18 cellular contexts compared by ENCODE assay signal in genomic region chr15:40914013-40914412, GRCh38. TPM values are rescaled to one million over a fixed set of nuclear protein-coding genes. Genes with fewer than 3 reads are reported as not detected.
DNase-seq lines count a peak whose midpoint lies in the region; ATAC-seq, FAIRE-seq and TF ChIP-seq lines count a peak whose summit lies in the region.
"Had no signal": no experiment of that assay in that cellular context is flagged by ENCODE, and none has a peak within 500 bp of the region (broad histone marks: within the 10 kb centered on the region; RNA-seq: fewer than 3 reads in every experiment).

No MANE protein-coding gene starts in this region.

- H3K9me3 Mint-ChIP-seq in memory B cell, result no peaks in the 10 kb centered on the region
- H3K9me3 Mint-ChIP-seq in stimulated activated effector memory CD8-positive, alpha-beta T cell treated with anti-CD3 and anti-CD28 coated beads, Interleukin-12 subunit alpha, Interleukin-12 subunit beta, amount 100 ng/mL, for 72 hours, result no peaks in the 10 kb centered on the region

- H2AFZ ChIP-seq in GM12878 (ENCODE audit: control insufficient read depth, low read depth, low read length), result no peak overlapping the region

- no TSS peak for BruUV-seq in GM12878 (replicated peaks; lab: Mats Ljungman, UMichigan)

- H3K27me3 ChIP-seq in GM12878 (replicated peaks in 1 of 2; ENCODE audit: control insufficient read depth in 2 of 2, insufficient read depth in 2 of 2, low read length in 1 of 2), result no peaks in the 10 kb centered on the region

- FAIRE-seq in HTR-8/SVneo (lab: Jason Lieb, UNC) (peak; percentile 92), GM12878 (lab: Jason Lieb, UNC) (peak; percentile 57)
- FAIRE-seq: D721Med had no signal

- no peak for TF ChIP-seq CTCF in GM12878 (IDR thresholded peaks at IDR 0.05 in 2 of 3, conservative IDR thresholded peaks at IDR 0.05 in 1 of 3; ENCODE audit: control insufficient read depth in 2 of 3, extremely low read depth in 1 of 3, insufficient read depth in 1 of 3, low read depth in 3 of 3, low read length in 3 of 3)

- peaks cover 4% of the 10 kb centered on the region for H3K4me1 Mint-ChIP-seq in memory B cell
- no peaks in the 10 kb centered on the region for H3K4me1 Mint-ChIP-seq in stimulated activated effector memory CD8-positive, alpha-beta T cell treated with anti-CD3 and anti-CD28 coated beads, Interleukin-12 subunit alpha, Interleukin-12 subunit beta, amount 100 ng/mL, for 72 hours

- no peak overlapping the region for H3K4me3 Mint-ChIP-seq in memory B cell
- H3K4me3 Mint-ChIP-seq in stimulated activated effector memory CD8-positive, alpha-beta T cell treated with anti-CD3 and anti-CD28 coated beads, Interleukin-12 subunit alpha, Interleukin-12 subunit beta, amount 100 ng/mL, for 72 hours, result no peak overlapping the region

- 91% methylated on average over 12 of the region's 12 CpGs for WGBS in GM12878 (ENCODE audit: insufficient coverage, insufficient replicate concordance, low lambda C conversion rate, missing lambda C conversion rate)

- no peaks in the 10 kb centered on the region for H3K27me3 Mint-ChIP-seq in memory B cell

- H3K36me3 ChIP-seq in GM12878 (ENCODE audit: control insufficient read depth in 2 of 2, insufficient read depth in 2 of 2, low read length in 1 of 2), result no peaks in the 10 kb centered on the region

- H3K79me2 ChIP-seq in GM12878 (ENCODE audit: control insufficient read depth, insufficient read depth, low read length), result no peaks in the 10 kb centered on the region

- CTCF ChIA-PET in GM12878 (lab: Yijun Ruan, JAX), result interaction anchor here (0.7 to 6.1 kb wide), 6 partner anchors 11 to 216 kb away, joined by 3 to 30 read pairs (median 9); no protein-coding TSS in a partner anchor

- POLR2A ChIA-PET in GM12878 (lab: Charles Lee), result interaction anchor here (0.6 kb wide), 1 partner anchor 190 kb away, joined by 4 read pairs; no protein-coding TSS in a partner anchor

- intact Hi-C loops in GM12878 (cut with micrococcal nuclease; ENCODE audit: unreplicated experiment), result no loop called here

- H4K20me1 ChIP-seq in GM12878 (ENCODE audit: control insufficient read depth, insufficient read depth), result no peaks in the 10 kb centered on the region

- TF ChIP-seq EP300 in GM12878 (IDR thresholded peaks at IDR 0.05; ENCODE audit: borderline replicate concordance in 1 of 2, control insufficient read depth in 1 of 2, low read depth in 2 of 2, low read length in 2 of 2), result no peak

- H3K36me3 Mint-ChIP-seq in memory B cell, result no peaks in the 10 kb centered on the region
- H3K36me3 Mint-ChIP-seq in stimulated activated effector memory CD8-positive, alpha-beta T cell treated with anti-CD3 and anti-CD28 coated beads, Interleukin-12 subunit alpha, Interleukin-12 subunit beta, amount 100 ng/mL, for 72 hours, result no peaks in the 10 kb centered on the region

- RAD21 ChIA-PET in GM12878 (lab: Charles Lee; ENCODE audit: unreplicated experiment), result interaction anchor here (1.1 kb wide), 1 partner anchor 270 kb away, joined by 6 read pairs; no protein-coding TSS in a partner anchor

- in situ Hi-C loops in GM12878 (cut with MboI), result no loop called here
- in situ Hi-C loops in KBM-7 (cut with MboI; ENCODE audit: low pct_unique_long_range_greater_than_20kb, low sequenced_read_pairs), result loop anchor here (10.0 kb wide), 1 partner anchor 261 kb away; no protein-coding TSS in a partner anchor

- no peaks in the 10 kb centered on the region for H3K9me3 ChIP-seq in GM12878 (replicated peaks; ENCODE audit: control insufficient read depth, insufficient read depth, low read length)

- no peak overlapping the region for H3K4me2 ChIP-seq in GM12878 (ENCODE audit: control insufficient read depth, insufficient read depth)

- H3K4me1 ChIP-seq in GM12878 (ENCODE audit: control insufficient read depth, insufficient read depth, low read length), result peaks cover 9% of the 10 kb centered on the region

- ATAC-seq in GM12878 (no peak), memory B cell (ENCODE audit: low read depth) (no peak)
- ATAC-seq in stimulated activated effector memory CD8-positive, alpha-beta T cell treated with anti-CD3 and anti-CD28 coated beads, Interleukin-12 subunit alpha, Interleukin-12 subunit beta, amount 100 ng/mL, for 72 hours, result no peak

- peak overlapping the region; percentile 7 for H3K27ac Mint-ChIP-seq in memory B cell
- H3K27ac Mint-ChIP-seq in stimulated activated effector memory CD8-positive, alpha-beta T cell treated with anti-CD3 and anti-CD28 coated beads, Interleukin-12 subunit alpha, Interleukin-12 subunit beta, amount 100 ng/mL, for 72 hours, result peak overlapping the region; percentile 26

- DNase-seq in HTR-8/SVneo (ENCODE audit: insufficient read length, low spot score) (no peak), GM12878 (ENCODE audit: low read depth, low spot score) (no peak), memory B cell (ENCODE audit: low spot score in 2 of 2) (no peak), KBM-7 (no peak), NCI-H345 treated with DMSO at 0.1 percent for 48 hours (lab: John Stamatoyannopoulos, UW; ENCODE audit: unreplicated experiment) (no peak), NCI-H82 (lab: John Stamatoyannopoulos, UW) (no peak)
- no peak for DNase-seq in stimulated activated effector memory CD8-positive, alpha-beta T cell treated with anti-CD3 and anti-CD28 coated beads, Interleukin-12 subunit alpha, Interleukin-12 subunit beta, amount 100 ng/mL, for 72 hours (ENCODE audit: low spot score in 2 of 2)
- DNase-seq: AML-193, DMS79, NCI-H1105 treated with DMSO at 0.1 percent for 48 hours, NCI-H1694, NCI-H510A, NCI-H748 treated with DMSO at 0.1 percent for 48 hours, Right ventricle myocardium superior had no signal

- H3K9ac ChIP-seq in GM12878 (ENCODE audit: control insufficient read depth, insufficient read depth, low read length), result no peak overlapping the region

- H3K27ac ChIP-seq in GM12878 (ENCODE audit: control insufficient read depth, insufficient read depth), result no peak overlapping the region
- H3K27ac ChIP-seq: C4-2B, HL-60 had no signal

- no peak overlapping the region for H3K4me3 ChIP-seq in GM12878

- no peak for TF ChIP-seq RAD21 in GM12878 (IDR thresholded peaks at IDR 0.05; ENCODE audit: insufficient read depth, low read depth, low read length)

- TF ChIP-seq POLR2A in GM12878 (IDR thresholded peaks at IDR 0.05; ENCODE audit: low read depth, low read length), result no peak

- SMC1A ChIA-PET in GM12878 (lab: Charles Lee; ENCODE audit: uncharacterized antibody, unreplicated experiment), result interaction anchor here (1.1 to 2.1 kb wide), 5 partner anchors 9 to 274 kb away, joined by 3 to 8 read pairs (median 5); no protein-coding TSS in a partner anchor

RNA-seq across cellular contexts. Expression of gene DLL4, which starts 15.1 kb away (rescaled TPM):
- 8.1 and 8.2 TPM in 2 replicates for total RNA-seq in GM12878 (2013; cell fraction: nucleolus; rRNA removed)
- 0.05 TPM in 1 of 2 replicates, not detected in the other for total RNA-seq in GM12878 (2014; rRNA removed)
- total RNA-seq in GM12878 (2014; rRNA removed; fragmentation: Illumina TruSeq; extraction: Trizol), result 0.04 TPM in 1 of 2 replicates, not detected in the other
- 0.08 TPM in 1 of 2 replicates, not detected in the other for total RNA-seq in GM12878 (2021)
- not detected for polyA plus RNA-seq in GM12878 (2011; ENCODE audit: low read depth)
- 0.10 and 0.12 TPM in 2 replicates for polyA plus RNA-seq in GM12878 (2011; rRNA removed)
- polyA plus RNA-seq in GM12878 (2011; cell fraction: cytosol; rRNA removed), result 0.27 TPM in 2 replicates
- 0.69 and 0.99 TPM in 2 replicates for polyA plus RNA-seq in GM12878 (2011; cell fraction: nucleus; rRNA removed)
- polyA plus RNA-seq in GM12878 (2012), result 0.07 and 0.13 TPM in 2 replicates
- polyA plus RNA-seq in GM12878 (2014; fragmentation: Illumina TruSeq; extraction: Trizol), result not detected in 2 replicates
- polyA plus RNA-seq in GM12878 (2014; fragmentation: Nextera tagmentation; extraction: Ambion mirVana), result not detected
- 0.06 TPM in 1 of 2 replicates, not detected in the other for polyA plus RNA-seq in GM12878 (2014; rRNA removed)
- under 1 TPM in 1 of 2 experiments, not detected in 1; 0.16 TPM for polyA plus RNA-seq in GM12878 (2016; fragmentation: Nextera tagmentation; extraction: Ambion mirVana)
- polyA minus RNA-seq in GM12878 (2011; rRNA and poly(A)+ RNA removed), result 0.15 and 0.37 TPM in 2 replicates
- polyA minus RNA-seq in GM12878 (2011; cell fraction: cytosol; rRNA and poly(A)+ RNA removed), result not detected in 2 replicates
- polyA minus RNA-seq in GM12878 (2011; cell fraction: nucleus; rRNA and poly(A)+ RNA removed), result 0.38 and 0.48 TPM in 2 replicates
- total RNA-seq: H7 had no signal

RNA-seq across cellular contexts. Expression of gene VPS18, which starts 19.8 kb away (rescaled TPM):
- total RNA-seq in GM12878 (2013; cell fraction: nucleolus; rRNA removed), result 18.9 and 20.9 TPM in 2 replicates
- 18.3 and 18.5 TPM in 2 replicates for total RNA-seq in GM12878 (2014; rRNA removed)
- 9.0 and 10.0 TPM in 2 replicates for total RNA-seq in GM12878 (2014; rRNA removed; fragmentation: Illumina TruSeq; extraction: Trizol)
- 19.8 and 20.3 TPM in 2 replicates for total RNA-seq in GM12878 (2021)
- 5.9 TPM for polyA plus RNA-seq in GM12878 (2011; ENCODE audit: low read depth)
- 4.3 and 9.7 TPM in 2 replicates for polyA plus RNA-seq in GM12878 (2011; rRNA removed)
- polyA plus RNA-seq in GM12878 (2011; cell fraction: cytosol; rRNA removed), result 14.5 and 17.7 TPM in 2 replicates
- 18.8 and 21.0 TPM in 2 replicates for polyA plus RNA-seq in GM12878 (2011; cell fraction: nucleus; rRNA removed)
- 10.1 and 11.1 TPM in 2 replicates for polyA plus RNA-seq in GM12878 (2012)
- polyA plus RNA-seq in GM12878 (2014; fragmentation: Illumina TruSeq; extraction: Trizol), result 3.8 and 7.9 TPM in 2 replicates
- polyA plus RNA-seq in GM12878 (2014; fragmentation: Nextera tagmentation; extraction: Ambion mirVana), result 1 to 10 TPM in 1 of 2 experiments, under 1 TPM in 1; 0.71 to 1.7 TPM
- polyA plus RNA-seq in GM12878 (2014; rRNA removed), result 11.3 and 12.7 TPM in 2 replicates
- polyA plus RNA-seq in GM12878 (2016; fragmentation: Nextera tagmentation; extraction: Ambion mirVana), result 10 to 100 TPM; 16.0 to 20.4 TPM
- polyA minus RNA-seq in GM12878 (2011; rRNA and poly(A)+ RNA removed), result 30.4 and 40.0 TPM in 2 replicates
- 13.0 and 13.4 TPM in 2 replicates for polyA minus RNA-seq in GM12878 (2011; cell fraction: cytosol; rRNA and poly(A)+ RNA removed)
- 8.7 and 17.9 TPM in 2 replicates for polyA minus RNA-seq in GM12878 (2011; cell fraction: nucleus; rRNA and poly(A)+ RNA removed)

RNA-seq across cellular contexts. Expression of gene CHAC1, which starts 39.3 kb away (rescaled TPM):
- 3.4 and 4.0 TPM in 2 replicates for total RNA-seq in GM12878 (2013; cell fraction: nucleolus; rRNA removed)
- total RNA-seq in GM12878 (2014; rRNA removed), result 4.7 and 4.9 TPM in 2 replicates
- 2.0 and 2.1 TPM in 2 replicates for total RNA-seq in GM12878 (2014; rRNA removed; fragmentation: Illumina TruSeq; extraction: Trizol)
- 3.8 and 4.7 TPM in 2 replicates for total RNA-seq in GM12878 (2021)
- polyA plus RNA-seq in GM12878 (2011; ENCODE audit: low read depth), result 6.4 TPM
- polyA plus RNA-seq in GM12878 (2011; rRNA removed), result 1.9 and 2.8 TPM in 2 replicates
- polyA plus RNA-seq in GM12878 (2011; cell fraction: cytosol; rRNA removed), result 7.0 and 7.3 TPM in 2 replicates
- 4.0 and 7.6 TPM in 2 replicates for polyA plus RNA-seq in GM12878 (2011; cell fraction: nucleus; rRNA removed)
- 8.1 and 11.6 TPM in 2 replicates for polyA plus RNA-seq in GM12878 (2012)
- 0.68 and 1.8 TPM in 2 replicates for polyA plus RNA-seq in GM12878 (2014; fragmentation: Illumina TruSeq; extraction: Trizol)
- under 1 TPM; 0.37 to 0.73 TPM for polyA plus RNA-seq in GM12878 (2014; fragmentation: Nextera tagmentation; extraction: Ambion mirVana)
- polyA plus RNA-seq in GM12878 (2014; rRNA removed), result 5.7 and 5.9 TPM in 2 replicates
- 1 to 10 TPM; 3.9 to 4.8 TPM for polyA plus RNA-seq in GM12878 (2016; fragmentation: Nextera tagmentation; extraction: Ambion mirVana)
- polyA minus RNA-seq in GM12878 (2011; rRNA and poly(A)+ RNA removed), result 4.8 and 8.7 TPM in 2 replicates
- 5.0 and 5.9 TPM in 2 replicates for polyA minus RNA-seq in GM12878 (2011; cell fraction: cytosol; rRNA and poly(A)+ RNA removed)
- 7.1 and 9.2 TPM in 2 replicates for polyA minus RNA-seq in GM12878 (2011; cell fraction: nucleus; rRNA and poly(A)+ RNA removed)

RNA-seq across cellular contexts. Expression of gene RHOV, which starts 40.0 kb away (rescaled TPM):
- total RNA-seq in GM12878 (2013; cell fraction: nucleolus; rRNA removed), result 35.3 and 37.1 TPM in 2 replicates
- total RNA-seq in GM12878 (2014; rRNA removed) (11.5 and 13.0 TPM in 2 replicates), GM12878 (2014; rRNA removed; fragmentation: Illumina TruSeq; extraction: Trizol) (6.9 and 7.3 TPM in 2 replicates), GM12878 (2021) (13.3 and 15.0 TPM in 2 replicates)
- 4.9 TPM for polyA plus RNA-seq in GM12878 (2011; ENCODE audit: low read depth)
- polyA plus RNA-seq in GM12878 (2011; rRNA removed) (30.2 and 39.3 TPM in 2 replicates), GM12878 (2014; fragmentation: Illumina TruSeq; extraction: Trizol) (7.6 and 7.8 TPM in 2 replicates), GM12878 (2014; fragmentation: Nextera tagmentation; extraction: Ambion mirVana) (1 to 10 TPM in 1 of 2 experiments, under 1 TPM in 1; 0.24 to 1.3 TPM), GM12878 (2014; rRNA removed) (15.7 and 16.5 TPM in 2 replicates), GM12878 (2016; fragmentation: Nextera tagmentation; extraction: Ambion mirVana) (10 to 100 TPM in 1 of 2 experiments, 1 to 10 TPM in 1; 8.2 to 10.5 TPM)
- 39.3 and 50.0 TPM in 2 replicates for polyA plus RNA-seq in GM12878 (2011; cell fraction: cytosol; rRNA removed)
- polyA plus RNA-seq in GM12878 (2011; cell fraction: nucleus; rRNA removed), result 30.7 and 31.8 TPM in 2 replicates
- 8.8 and 14.8 TPM in 2 replicates for polyA plus RNA-seq in GM12878 (2012)
- 17.9 and 35.2 TPM in 2 replicates for polyA minus RNA-seq in GM12878 (2011; rRNA and poly(A)+ RNA removed)
- 13.5 and 20.2 TPM in 2 replicates for polyA minus RNA-seq in GM12878 (2011; cell fraction: cytosol; rRNA and poly(A)+ RNA removed)
- 21.9 and 25.2 TPM in 2 replicates for polyA minus RNA-seq in GM12878 (2011; cell fraction: nucleus; rRNA and poly(A)+ RNA removed)
- total RNA-seq: Right ventricle myocardium superior had no signal
